Comparison of ENCODE assay signal across 8 cellular contexts in genomic region chr17:42537156-42537805, GRCh38. TPM values are rescaled to one million over a fixed set of nuclear protein-coding genes. Genes with fewer than 3 reads are reported as not detected.
DNase-seq lines count a peak whose midpoint lies in the region; FAIRE-seq and TF ChIP-seq lines count a peak whose summit lies in the region.
"Had no signal": no experiment of that assay in that cellular context is flagged by ENCODE, and none has a peak within 500 bp of the region (broad histone marks: within the 10 kb centered on the region; RNA-seq: fewer than 3 reads in every experiment).

No MANE protein-coding gene starts in this region.

- H3K9ac ChIP-seq in kidney (ENCODE audit: low read length in 2 of 2) = peak overlapping the region; percentile 63 to 89

- WGBS in suprapubic skin = 82% methylated on average over 25 of the region's 31 CpGs

- in situ Hi-C loops in astrocyte of the spinal cord (cut with HindIII; ENCODE audit: low sequenced_read_pairs) = no loop called here

- no peaks in the 10 kb centered on the region for H3K9me3 Mint-ChIP-seq in IgD-negative memory B cell

- no peaks in the 10 kb centered on the region for H3K27me3 Mint-ChIP-seq in IgD-negative memory B cell

- peak overlapping the region in 1 of 2 donors; percentile 98 for H3K27ac ChIP-seq in kidney (ENCODE audit: low read depth in 2 of 2, low read length in 2 of 2)
- peak overlapping the region; percentile 95 for H3K27ac ChIP-seq in suprapubic skin

- peaks cover 16 to 18% (median 17%) of the 10 kb centered on the region in 3 donors for H3K4me1 Mint-ChIP-seq in IgD-negative memory B cell

- H3K27me3 ChIP-seq in suprapubic skin = no peaks in the 10 kb centered on the region

- TF ChIP-seq EP300 in suprapubic skin (IDR thresholded peaks at IDR 0.05) = no peak

- no peak for TF ChIP-seq POLR2A in suprapubic skin (IDR thresholded peaks at IDR 0.05)

- H3K27ac Mint-ChIP-seq in IgD-negative memory B cell = peak overlapping the region in 2 of 3 donors; percentile 49 to 50

- peaks cover 8 to 19% of the 10 kb centered on the region in 2 donors for H3K36me3 ChIP-seq in kidney (ENCODE audit: control insufficient read depth in 1 of 2, insufficient read depth in 2 of 2, low read length in 2 of 2)
- H3K36me3 ChIP-seq in suprapubic skin = peaks cover 36% of the 10 kb centered on the region

- H3K36me3 Mint-ChIP-seq in IgD-negative memory B cell = no peaks in the 10 kb centered on the region

- no peak for FAIRE-seq in kidney (lab: Jason Lieb, UNC)

- TF ChIP-seq CTCF in astrocyte of the spinal cord (IDR thresholded peaks at IDR 0.05; ENCODE audit: low read depth, low read length) = no peak
- no peak for TF ChIP-seq CTCF in kidney (IDR thresholded peaks at IDR 0.05; ENCODE audit: borderline replicate concordance, extremely low read depth, insufficient read depth)
- TF ChIP-seq CTCF in suprapubic skin (IDR thresholded peaks at IDR 0.05) = no peak

- DNase-seq in astrocyte of the spinal cord (ENCODE audit: low read depth, low spot score) (no peak), kidney (peak; percentile 79), suprapubic skin (ENCODE audit: low spot score in 2 of 2) (no peak), SKM-1 (lab: John Stamatoyannopoulos, UW; ENCODE audit: unreplicated experiment) (no peak), GOT3 (lab: John Stamatoyannopoulos, UW) (no peak), AG08396 (ENCODE audit: low spot score) (no peak)
- DNase-seq: amniotic stem cell had no signal

- peak overlapping the region; percentile 86 to 94 (median 89) for H3K4me3 Mint-ChIP-seq in IgD-negative memory B cell

- H3K9me3 ChIP-seq in kidney (ENCODE audit: control insufficient read depth in 1 of 2, low read length in 2 of 2) (no peaks in the 10 kb centered on the region), suprapubic skin (no peaks in the 10 kb centered on the region)

- intact Hi-C loops in kidney (cut with DNase I) = no loop called here

- H3K4me1 ChIP-seq in kidney (ENCODE audit: control insufficient read depth in 1 of 2, insufficient read depth in 1 of 2, low read depth in 1 of 2, low read length in 2 of 2) (peaks cover 14 to 16% of the 10 kb centered on the region in 2 donors), suprapubic skin (peaks cover 25% of the 10 kb centered on the region)

- H3K4me3 ChIP-seq in astrocyte of the spinal cord (ENCODE audit: low read depth, low read length) (peak overlapping the region; percentile 50), kidney (ENCODE audit: low read length in 2 of 2) (peak overlapping the region; percentile 84 to 93), suprapubic skin (peak overlapping the region; percentile 84)

RNA-seq across cellular contexts. Expression of gene NAGLU, which starts 1.2 kb away (rescaled TPM):
- polyA plus RNA-seq in IgD-negative memory B cell = 14.4 TPM
- 37.5 TPM for total RNA-seq in kidney
- polyA plus RNA-seq in kidney (ENCODE audit: insufficient read depth, low read depth, low replicate concordance) = 52.7 TPM
- total RNA-seq in suprapubic skin = 10 to 100 TPM; 19.8 to 40.1 (median 30.4) TPM

RNA-seq across cellular contexts. Expression of gene HSD17B1, which starts 15.4 kb away (rescaled TPM):
- polyA plus RNA-seq in IgD-negative memory B cell (0.39 TPM), kidney (ENCODE audit: insufficient read depth, low read depth, low replicate concordance) (3.3 TPM)
- total RNA-seq in kidney (0.31 TPM), suprapubic skin (1 to 10 TPM; 1.2 to 8.8 (median 3.2) TPM)

RNA-seq across cellular contexts. Expression of gene COASY, which starts 24.7 kb away (rescaled TPM):
- 64.9 TPM for polyA plus RNA-seq in IgD-negative memory B cell
- 71.9 TPM for total RNA-seq in kidney
- polyA plus RNA-seq in kidney (ENCODE audit: insufficient read depth, low read depth, low replicate concordance) = 145 TPM
- 10 to 100 TPM; 41.1 to 54.0 (median 46.0) TPM for total RNA-seq in suprapubic skin

RNA-seq across cellular contexts. Expression of gene MLX, which starts 29.6 kb away (rescaled TPM):
- polyA plus RNA-seq in IgD-negative memory B cell = 44.8 TPM
- total RNA-seq in kidney = 38.7 TPM
- polyA plus RNA-seq in kidney (ENCODE audit: insufficient read depth, low read depth, low replicate concordance) = 41.0 TPM
- total RNA-seq in suprapubic skin = 10 to 100 TPM; 34.7 to 62.5 (median 44.3) TPM

RNA-seq across cellular contexts. Expression of gene PSMC3IP, which starts 40.2 kb away (rescaled TPM):
- polyA plus RNA-seq in IgD-negative memory B cell (2.9 TPM), kidney (ENCODE audit: insufficient read depth, low read depth, low replicate concordance) (3.6 TPM)
- total RNA-seq in kidney (5.8 TPM), suprapubic skin (1 to 10 TPM; 2.3 to 4.0 (median 3.6) TPM)
